Comparison of ENCODE assay signal across 11 cellular contexts in genomic region chr6:28353981-28354676, GRCh38. TPM values are rescaled to one million over a fixed set of nuclear protein-coding genes. Genes with fewer than 3 reads are reported as not detected.
A peak's percentile ranks its signal among the peaks of the same experiment; 100 is the strongest.
DNase-seq lines count a peak whose midpoint lies in the region; ATAC-seq and TF ChIP-seq lines count a peak whose summit lies in the region.
"Had no signal": no experiment of that assay in that cellular context is flagged by ENCODE, and none has a peak within 500 bp of the region (broad histone marks: within the 10 kb centered on the region; RNA-seq: fewer than 3 reads in every experiment).

No MANE protein-coding gene starts in this region.

- H3K27ac ChIP-seq in dorsolateral prefrontal cortex (peak overlapping the region; percentile 39 to 96 (median 87)), muscle layer of duodenum (ENCODE audit: low read length) (peak overlapping the region; percentile 54)
- H3K27ac ChIP-seq in CD8-positive, alpha-beta T cell (ENCODE audit: low read depth, low read length), result no peak overlapping the region
- H3K27ac ChIP-seq: neutrophil had no signal

- intact Hi-C loops in dorsolateral prefrontal cortex (cut with DNase I), result loop anchor here (10.0 kb wide), 3 partner anchors 99 to 1189 kb away; partner anchors contain the start of genes NKAPL (in 1 of the 2), ZKSCAN4 (in 1 of the 2) and ZNF165 (in 1 of the 2)
- intact Hi-C loops in CD8-positive, alpha-beta T cell (cut with DNase I, micrococcal nuclease), result loop anchor here in 1 of 2 experiments (2.0 to 10.0 kb wide), 2 partner anchors 579 to 1191 kb away; no protein-coding TSS in a partner anchor

- ATAC-seq in HG03521 (IDR thresholded peaks at IDR 0.05; ENCODE audit: unreplicated experiment) (no peak), HG02798 (IDR thresholded peaks at IDR 0.05; ENCODE audit: poor library complexity, unreplicated experiment) (no peak), GM18505 (IDR thresholded peaks at IDR 0.05; ENCODE audit: unreplicated experiment) (no peak)
- no peak for ATAC-seq in CD8-positive, alpha-beta T cell

- in situ Hi-C loops in Caki2 (cut with HindIII; ENCODE audit: low pct_unique_long_range_greater_than_20kb, low sequenced_read_pairs), result no loop called here

- peaks cover 17 to 41% of the 10 kb centered on the region in 2 donors for H3K4me1 ChIP-seq in muscle layer of duodenum (ENCODE audit: control insufficient read depth in 1 of 2, insufficient read depth in 2 of 2, low read length in 2 of 2)
- peaks cover 26% of the 10 kb centered on the region for H3K4me1 ChIP-seq in CD8-positive, alpha-beta T cell (ENCODE audit: insufficient read depth, low read length)

- TF ChIP-seq POLR2A in GM18505 (IDR thresholded peaks at IDR 0.05; ENCODE audit: borderline replicate concordance, extremely low read depth, insufficient read depth, insufficient read length), result no peak

- H3K9me3 Mint-ChIP-seq in CD8-positive, alpha-beta T cell, result no peaks in the 10 kb centered on the region
- H3K9me3 Mint-ChIP-seq: activated naive CD4-positive, alpha-beta T cell treated with anti-CD3 and anti-CD28 coated beads, Interleukin-2, amount 50 U/mL, for 72 hours had no signal

- peak overlapping the region in 54 of 59 donors; percentile 2 to 86 (median 38) for H3K4me3 ChIP-seq in dorsolateral prefrontal cortex
- H3K4me3 ChIP-seq in muscle layer of duodenum (ENCODE audit: low read depth in 1 of 2, low read length in 2 of 2), result no peak overlapping the region
- no peak overlapping the region for H3K4me3 ChIP-seq in CD8-positive, alpha-beta T cell (ENCODE audit: low read depth, low read length)

- no peak for TF ChIP-seq CTCF in dorsolateral prefrontal cortex (IDR thresholded peaks at IDR 0.05 in 54 of 56, conservative IDR thresholded peaks at IDR 0.05 in 2 of 56; ENCODE audit: low read depth in 1 of 56, partially characterized antibody in 56 of 56)
- TF ChIP-seq CTCF in CD8-positive, alpha-beta T cell (IDR thresholded peaks at IDR 0.05), result no peak

- H3K27me3 ChIP-seq in dorsolateral prefrontal cortex, result no peaks in the 10 kb centered on the region
- H3K27me3 ChIP-seq in muscle layer of duodenum (ENCODE audit: low read depth, low read length), result no peaks in the 10 kb centered on the region
- no peaks in the 10 kb centered on the region for H3K27me3 ChIP-seq in CD8-positive, alpha-beta T cell (ENCODE audit: insufficient read depth, low read length)
- H3K27me3 ChIP-seq: neutrophil had no signal

- POLR2A ChIA-PET in CD8-positive, alpha-beta T cell (lab: Charles Lee), result no interaction called here

- H3K27me3 Mint-ChIP-seq in CD8-positive, alpha-beta T cell (ENCODE audit: low read depth), result no peaks in the 10 kb centered on the region

- H3K36me3 Mint-ChIP-seq in CD8-positive, alpha-beta T cell, result peaks cover 9% of the 10 kb centered on the region

- CTCF ChIA-PET in CD8-positive, alpha-beta T cell (lab: Charles Lee), result interaction anchor here (0.8 to 3.0 kb wide), 4 partner anchors 27 to 231 kb away, joined by 3 to 17 read pairs (median 3); partner anchors contain the start of gene ZSCAN26

- no peaks in the 10 kb centered on the region for H3K9me3 ChIP-seq in muscle layer of duodenum (ENCODE audit: control insufficient read depth in 1 of 2, low read length in 2 of 2)
- no peaks in the 10 kb centered on the region for H3K9me3 ChIP-seq in CD8-positive, alpha-beta T cell (ENCODE audit: low read length)
- H3K9me3 ChIP-seq: neutrophil had no signal

- no peak overlapping the region for H3K27ac Mint-ChIP-seq in CD8-positive, alpha-beta T cell
- H3K27ac Mint-ChIP-seq: activated naive CD4-positive, alpha-beta T cell treated with anti-CD3 and anti-CD28 coated beads, Interleukin-2, amount 50 U/mL, for 72 hours had no signal

- H3K4me3 Mint-ChIP-seq in CD8-positive, alpha-beta T cell, result no peak overlapping the region

- H3K36me3 ChIP-seq in muscle layer of duodenum (ENCODE audit: control insufficient read depth in 1 of 2, insufficient read depth in 2 of 2, low read length in 2 of 2), result no peaks in the 10 kb centered on the region
- H3K36me3 ChIP-seq in CD8-positive, alpha-beta T cell (ENCODE audit: insufficient read depth, low read length), result no peaks in the 10 kb centered on the region
- H3K36me3 ChIP-seq: neutrophil had no signal

- H3K4me1 Mint-ChIP-seq in CD8-positive, alpha-beta T cell (ENCODE audit: low read depth), result peaks cover 49% of the 10 kb centered on the region

- DNase-seq in Caki2 (ENCODE audit: low read depth) (peak; percentile 86), NCI-H510A (lab: John Stamatoyannopoulos, UW) (peak; percentile 31), dorsolateral prefrontal cortex (peak; percentile 38 to 76 (median 54))
- no peak for DNase-seq in CD8-positive, alpha-beta T cell
- DNase-seq: H7 had no signal

RNA-seq across cellular contexts. Expression of gene ZKSCAN3, which starts 4.4 kb away (rescaled TPM):
- total RNA-seq in Caki2 (2014; rRNA removed; shearing (Covaris generic); ENCODE audit: low replicate concordance), result 5.9 and 6.2 TPM in 2 replicates
- 10 to 100 TPM in 5 of 120 experiments, 1 to 10 TPM in 115; 3.0 to 12.6 (median 6.7) TPM for total RNA-seq in dorsolateral prefrontal cortex
- total RNA-seq in CD8-positive, alpha-beta T cell, result under 1 TPM; 0.61 to 0.68 TPM

RNA-seq across cellular contexts. Expression of gene ZSCAN31, which starts 18.2 kb away (rescaled TPM):
- total RNA-seq in Caki2 (2014; rRNA removed; shearing (Covaris generic); ENCODE audit: low replicate concordance), result 97.8 and 235 TPM in 2 replicates
- 10 to 100 TPM; 15.3 to 71.5 (median 32.3) TPM for total RNA-seq in dorsolateral prefrontal cortex
- total RNA-seq in CD8-positive, alpha-beta T cell, result 1 to 10 TPM; 1.4 to 1.9 TPM

RNA-seq across cellular contexts. Expression of gene ZSCAN12, which starts 45.4 kb away (rescaled TPM):
- total RNA-seq in Caki2 (2014; rRNA removed; shearing (Covaris generic); ENCODE audit: low replicate concordance), result 6.9 and 7.3 TPM in 2 replicates
- total RNA-seq in dorsolateral prefrontal cortex, result 10 to 100 TPM in 5 of 120 experiments, 1 to 10 TPM in 115; 5.0 to 10.7 (median 8.0) TPM
- total RNA-seq in CD8-positive, alpha-beta T cell, result 1 to 10 TPM; 2.8 to 3.0 TPM

Comparison
In these comparisons a context has a peak if more than half of its experiments do, and no peak if none do; other contexts are left out.
1. DNase-seq: peak in Caki2 (single experiment), NCI-H510A (single experiment) and dorsolateral prefrontal cortex (10 of 10); none in CD8-positive, alpha-beta T cell (0 of 7).
2. H3K4me3 ChIP-seq: peak in dorsolateral prefrontal cortex (54 of 59); none in muscle layer of duodenum (0 of 2) and CD8-positive, alpha-beta T cell (single experiment).
3. RNA of gene ZSCAN31, which starts 18.2 kb away (total RNA-seq): 97.8 to 235 TPM in Caki2 and 15.3 to 71.5 TPM in dorsolateral prefrontal cortex; 1.4 to 1.9 TPM in CD8-positive, alpha-beta T cell; every median in the first group is over 4 times any median in the second.